Comparison of ENCODE assay signal across 17 cellular contexts in the genomic region with DNA sequence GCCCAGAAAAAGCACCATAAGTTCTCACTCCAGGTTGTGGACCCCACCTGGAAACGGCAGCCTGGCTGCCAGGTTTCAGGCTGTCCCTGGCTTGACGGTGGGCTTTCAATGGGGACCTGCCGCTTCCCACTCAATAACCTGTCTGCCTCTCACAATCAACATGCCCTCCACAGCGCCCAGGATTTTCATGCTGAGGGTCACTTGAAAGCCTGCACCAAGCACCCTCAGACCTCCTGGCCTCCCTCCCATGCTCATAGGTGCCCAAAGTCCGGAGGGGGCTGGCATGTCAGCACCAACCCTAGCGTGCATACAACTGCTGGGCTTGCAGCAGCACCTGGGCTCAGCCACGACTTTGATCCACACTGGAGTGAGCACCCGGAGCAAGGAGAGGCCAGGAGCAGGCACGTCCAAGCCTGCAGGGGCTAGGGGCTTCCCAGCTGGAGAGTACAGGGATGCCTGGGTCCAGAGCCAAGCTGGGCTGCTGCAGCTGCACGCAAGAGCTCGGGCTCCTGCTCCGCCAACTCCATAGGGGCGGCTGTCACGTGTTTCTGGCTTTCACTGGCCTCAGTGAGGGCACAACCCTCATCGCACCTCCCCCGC.
"Had no signal": no experiment of that assay in that cellular context is flagged by ENCODE, and none has a peak within 500 bp of the region (broad histone marks: within the 10 kb centered on the region; RNA-seq: fewer than 3 reads in every experiment).

No MANE protein-coding gene starts in this region.

- H3K4me1 ChIP-seq: body of pancreas had no signal

- H3K27me3 ChIP-seq: body of pancreas had no signal

- H3K4me1 Mint-ChIP-seq: activated CD4-positive, alpha-beta T cell treated with anti-CD3 and anti-CD28 coated beads for 36 hours; nephron had no signal

- H3K36me3 Mint-ChIP-seq: activated naive CD8-positive, alpha-beta T cell had no signal

- H3K27me3 Mint-ChIP-seq: activated CD4-positive, alpha-beta T cell treated with anti-CD3 and anti-CD28 coated beads for 36 hours; activated CD8-positive, alpha-beta T cell treated with anti-CD3 and anti-CD28 coated beads for 36 hours; activated naive CD8-positive, alpha-beta T cell had no signal

- H3K9me3 Mint-ChIP-seq: activated CD8-positive, alpha-beta T cell treated with anti-CD3 and anti-CD28 coated beads for 36 hours; nephron had no signal

- H3K27ac Mint-ChIP-seq: activated CD4-positive, alpha-beta T cell treated with anti-CD3 and anti-CD28 coated beads for 36 hours; activated CD8-positive, alpha-beta T cell treated with anti-CD3 and anti-CD28 coated beads for 36 hours; activated naive CD8-positive, alpha-beta T cell; nephron had no signal

- H3K4me3 ChIP-seq: body of pancreas, coronary artery had no signal

- H3K36me3 ChIP-seq: WERI-Rb-1 had no signal

- H3K27ac ChIP-seq: body of pancreas, coronary artery, WERI-Rb-1 had no signal

- H3K4me3 Mint-ChIP-seq: activated CD4-positive, alpha-beta T cell treated with anti-CD3 and anti-CD28 coated beads for 36 hours; activated CD8-positive, alpha-beta T cell treated with anti-CD3 and anti-CD28 coated beads for 36 hours; activated naive CD8-positive, alpha-beta T cell; activated T-cell treated with anti-CD3 and anti-CD28 coated beads, Interleukin-2, amount 50 U/mL, for 4 hours; nephron had no signal

- DNase-seq: activated CD4-positive, alpha-beta T cell treated with anti-CD3 and anti-CD28 coated beads for 36 hours; activated CD8-positive, alpha-beta T cell treated with anti-CD3 and anti-CD28 coated beads for 36 hours; activated gamma-delta T cell; activated T-cell treated with anti-CD3 and anti-CD28 coated beads, Interleukin-2, amount 50 U/mL, for 4 hours; amniotic stem cell; body of pancreas; central memory CD4-positive, alpha-beta T cell; effector CD4-positive, alpha-beta T cell; foreskin fibroblast; hypothalamus; stimulated activated CD4-positive, alpha-beta T cell treated with anti-CD3 and anti-CD28 coated beads, Interleukin-4, amount 100 ng/mL, for 24 hours; stimulated activated naive CD8-positive, alpha-beta T cell treated with anti-CD3 and anti-CD28 coated beads, Interleukin-15, Interleukin-2, amounts not matched to agents 100 U/mL and 50 U/mL, for 24 hours; trophoblast cell; WERI-Rb-1 had no signal

- H3K9me3 ChIP-seq: body of pancreas had no signal
